1 cellular context compared by ENCODE assay signal in genomic region chrX:71221145-71221544, GRCh38.
A peak's percentile ranks its signal among the peaks of the same experiment; 100 is the strongest.
TF ChIP-seq lines count a peak whose summit lies in the region.

No MANE protein-coding gene starts in this region.

TF ChIP-seq in HEK293, 187 proteins besides CTCF, POLR2A, EP300 and RAD21 (continued from another document and continues in another):
- TF ChIP-seq GLIS2 (tag by site-specific recombination; IDR thresholded peaks at IDR 0.05) (no peak), HIC1 (tag by site-specific recombination; IDR thresholded peaks at IDR 0.05) (no peak), ZBTB21 (tag by site-specific recombination; IDR thresholded peaks at IDR 0.05) (no peak), ZBTB44 (tag by site-specific recombination; IDR thresholded peaks at IDR 0.05) (no peak), ZNF354C (tag by site-specific recombination; IDR thresholded peaks at IDR 0.05; ENCODE audit: borderline replicate concordance, low read depth) (peak; percentile 69; the same call in 1 of the 2 replicates), ZNF335 (tag by site-specific recombination; conservative IDR thresholded peaks at IDR 0.05) (no peak), ZBTB17 (tag by site-specific recombination; IDR thresholded peaks at IDR 0.05) (no peak), ZNF658 (tag by site-specific recombination; IDR thresholded peaks at IDR 0.05) (no peak), OSR2 (tag by site-specific recombination; IDR thresholded peaks at IDR 0.05) (no peak), ZNF16 (tag by site-specific recombination; IDR thresholded peaks at IDR 0.05; ENCODE audit: low read depth) (no peak), ZNF391 (tag by site-specific recombination; IDR thresholded peaks at IDR 0.05; ENCODE audit: borderline replicate concordance, low read depth) (no peak), ZNF274 (IDR thresholded peaks at IDR 0.05; ENCODE audit: low read length) (no peak), ZNF274 (tag by site-specific recombination; IDR thresholded peaks at IDR 0.05; ENCODE audit: borderline replicate concordance) (no peak), ZNF112 (tag by site-specific recombination; IDR thresholded peaks at IDR 0.05) (no peak), ZNF555 (tag by site-specific recombination; conservative IDR thresholded peaks at IDR 0.05) (peak; percentile 66), ZNF48 (tag by site-specific recombination; IDR thresholded peaks at IDR 0.05) (no peak), ZNF704 (tag by site-specific recombination; IDR thresholded peaks at IDR 0.05) (no peak), ZNF23 (tag by site-specific recombination; IDR thresholded peaks at IDR 0.05; ENCODE audit: borderline replicate concordance) (no peak), ZNF148 (tag by site-specific recombination; IDR thresholded peaks at IDR 0.05; ENCODE audit: borderline replicate concordance) (no peak), RBAK (tag by site-specific recombination; IDR thresholded peaks at IDR 0.05) (no peak), ZNF600 (tag by site-specific recombination; IDR thresholded peaks at IDR 0.05) (no peak), ZNF501 (tag by site-specific recombination; IDR thresholded peaks at IDR 0.05) (no peak), ZNF132 (tag by site-specific recombination; IDR thresholded peaks at IDR 0.05; ENCODE audit: borderline replicate concordance) (no peak), ZBTB8A (tag by site-specific recombination; IDR thresholded peaks at IDR 0.05) (peak; percentile 32; the same call in 1 of the 2 replicates), ZNF580 (tag by site-specific recombination; IDR thresholded peaks at IDR 0.05) (no peak), GLI4 (tag by site-specific recombination; IDR thresholded peaks at IDR 0.05) (no peak), ZNF155 (tag by site-specific recombination; IDR thresholded peaks at IDR 0.05) (no peak), ZNF292 (tag by site-specific recombination; IDR thresholded peaks at IDR 0.05; ENCODE audit: borderline replicate concordance, low read depth) (0 out of 2 replicates have a peak, but pooled peaks have one; percentile 19), ZNF792 (tag by site-specific recombination; IDR thresholded peaks at IDR 0.05) (no peak), ZNF175 (tag by site-specific recombination; IDR thresholded peaks at IDR 0.05) (no peak), ZFP37 (tag by site-specific recombination; IDR thresholded peaks at IDR 0.05) (0 out of 2 replicates have a peak, but pooled peaks have one; percentile 34), ZNF561 (tag by site-specific recombination; IDR thresholded peaks at IDR 0.05; ENCODE audit: borderline replicate concordance) (no peak), ZNF2 (tag by site-specific recombination; IDR thresholded peaks at IDR 0.05) (no peak), ZNF157 (tag by site-specific recombination; IDR thresholded peaks at IDR 0.05) (no peak), HOXA7 (CRISPR knock-in tag; IDR thresholded peaks at IDR 0.05; ENCODE audit: borderline replicate concordance) (no peak), YY1 (tag by site-specific recombination; IDR thresholded peaks at IDR 0.05) (no peak), ZNF514 (tag by site-specific recombination; IDR thresholded peaks at IDR 0.05) (no peak), ZNF140 (tag by site-specific recombination; IDR thresholded peaks at IDR 0.05) (peak; percentile 60; the same call in 1 of the 2 replicates), TRIM28 (IDR thresholded peaks at IDR 0.05; ENCODE audit: borderline replicate concordance, low read length) (no peak), ZNF19 (tag by site-specific recombination; IDR thresholded peaks at IDR 0.05; ENCODE audit: low read depth) (no peak), ZNF571 (tag by site-specific recombination; IDR thresholded peaks at IDR 0.05) (no peak), ZNF146 (tag by site-specific recombination; IDR thresholded peaks at IDR 0.05) (no peak), ZSCAN23 (tag by site-specific recombination; IDR thresholded peaks at IDR 0.05) (no peak), PRDM10 (tag by site-specific recombination; IDR thresholded peaks at IDR 0.05) (no peak)
- TF ChIP-seq, protein P1, sequence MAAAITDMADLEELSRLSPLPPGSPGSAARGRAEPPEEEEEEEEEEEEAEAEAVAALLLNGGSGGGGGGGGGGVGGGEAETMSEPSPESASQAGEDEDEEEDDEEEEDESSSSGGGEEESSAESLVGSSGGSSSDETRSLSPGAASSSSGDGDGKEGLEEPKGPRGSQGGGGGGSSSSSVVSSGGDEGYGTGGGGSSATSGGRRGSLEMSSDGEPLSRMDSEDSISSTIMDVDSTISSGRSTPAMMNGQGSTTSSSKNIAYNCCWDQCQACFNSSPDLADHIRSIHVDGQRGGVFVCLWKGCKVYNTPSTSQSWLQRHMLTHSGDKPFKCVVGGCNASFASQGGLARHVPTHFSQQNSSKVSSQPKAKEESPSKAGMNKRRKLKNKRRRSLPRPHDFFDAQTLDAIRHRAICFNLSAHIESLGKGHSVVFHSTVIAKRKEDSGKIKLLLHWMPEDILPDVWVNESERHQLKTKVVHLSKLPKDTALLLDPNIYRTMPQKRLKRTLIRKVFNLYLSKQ (tag by site-specific recombination; IDR thresholded peaks at IDR 0.05; ENCODE audit: borderline replicate concordance) = no peak; the same call in 1 of the 2 replicates
- TF ChIP-seq, protein P2, sequence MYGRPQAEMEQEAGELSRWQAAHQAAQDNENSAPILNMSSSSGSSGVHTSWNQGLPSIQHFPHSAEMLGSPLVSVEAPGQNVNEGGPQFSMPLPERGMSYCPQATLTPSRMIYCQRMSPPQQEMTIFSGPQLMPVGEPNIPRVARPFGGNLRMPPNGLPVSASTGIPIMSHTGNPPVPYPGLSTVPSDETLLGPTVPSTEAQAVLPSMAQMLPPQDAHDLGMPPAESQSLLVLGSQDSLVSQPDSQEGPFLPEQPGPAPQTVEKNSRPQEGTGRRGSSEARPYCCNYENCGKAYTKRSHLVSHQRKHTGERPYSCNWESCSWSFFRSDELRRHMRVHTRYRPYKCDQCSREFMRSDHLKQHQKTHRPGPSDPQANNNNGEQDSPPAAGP (tag by site-specific recombination; IDR thresholded peaks at IDR 0.05) = no peak
- TF ChIP-seq, protein P3, sequence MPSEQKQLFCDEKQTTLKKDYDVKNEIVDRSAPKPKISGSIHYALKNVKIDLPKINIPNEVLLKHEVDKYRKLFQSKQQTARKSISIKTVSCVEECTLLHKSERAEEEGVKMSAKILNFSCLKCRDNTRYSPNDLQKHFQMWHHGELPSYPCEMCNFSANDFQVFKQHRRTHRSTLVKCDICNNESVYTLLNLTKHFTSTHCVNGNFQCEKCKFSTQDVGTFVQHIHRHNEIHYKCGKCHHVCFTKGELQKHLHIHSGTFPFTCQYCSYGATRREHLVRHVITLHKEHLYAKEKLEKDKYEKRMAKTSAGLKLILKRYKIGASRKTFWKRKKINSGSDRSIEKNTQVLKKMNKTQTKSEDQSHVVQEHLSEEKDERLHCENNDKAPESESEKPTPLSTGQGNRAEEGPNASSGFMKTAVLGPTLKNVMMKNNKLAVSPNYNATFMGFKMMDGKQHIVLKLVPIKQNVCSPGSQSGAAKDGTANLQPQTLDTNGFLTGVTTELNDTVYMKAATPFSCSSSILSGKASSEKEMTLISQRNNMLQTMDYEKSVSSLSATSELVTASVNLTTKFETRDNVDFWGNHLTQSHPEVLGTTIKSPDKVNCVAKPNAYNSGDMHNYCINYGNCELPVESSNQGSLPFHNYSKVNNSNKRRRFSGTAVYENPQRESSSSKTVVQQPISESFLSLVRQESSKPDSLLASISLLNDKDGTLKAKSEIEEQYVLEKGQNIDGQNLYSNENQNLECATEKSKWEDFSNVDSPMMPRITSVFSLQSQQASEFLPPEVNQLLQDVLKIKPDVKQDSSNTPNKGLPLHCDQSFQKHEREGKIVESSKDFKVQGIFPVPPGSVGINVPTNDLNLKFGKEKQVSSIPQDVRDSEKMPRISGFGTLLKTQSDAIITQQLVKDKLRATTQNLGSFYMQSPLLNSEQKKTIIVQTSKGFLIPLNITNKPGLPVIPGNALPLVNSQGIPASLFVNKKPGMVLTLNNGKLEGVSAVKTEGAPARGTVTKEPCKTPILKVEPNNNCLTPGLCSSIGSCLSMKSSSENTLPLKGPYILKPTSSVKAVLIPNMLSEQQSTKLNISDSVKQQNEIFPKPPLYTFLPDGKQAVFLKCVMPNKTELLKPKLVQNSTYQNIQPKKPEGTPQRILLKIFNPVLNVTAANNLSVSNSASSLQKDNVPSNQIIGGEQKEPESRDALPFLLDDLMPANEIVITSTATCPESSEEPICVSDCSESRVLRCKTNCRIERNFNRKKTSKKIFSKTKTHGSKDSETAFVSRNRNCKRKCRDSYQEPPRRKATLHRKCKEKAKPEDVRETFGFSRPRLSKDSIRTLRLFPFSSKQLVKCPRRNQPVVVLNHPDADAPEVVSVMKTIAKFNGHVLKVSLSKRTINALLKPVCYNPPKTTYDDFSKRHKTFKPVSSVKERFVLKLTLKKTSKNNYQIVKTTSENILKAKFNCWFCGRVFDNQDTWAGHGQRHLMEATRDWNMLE (tag by site-specific recombination; conservative IDR thresholded peaks at IDR 0.05; ENCODE audit: low read depth) = peak; percentile 87
